In genomic region chr3:160904691-160905090, GRCh38 we compare ENCODE assay signal across 20 cellular contexts.
"Had no signal": no experiment of that assay in that cellular context is flagged by ENCODE, and none has a peak within 500 bp of the region (broad histone marks: within the 10 kb centered on the region; RNA-seq: fewer than 3 reads in every experiment).

No MANE protein-coding gene starts in this region.

- ATAC-seq: naive thymus-derived CD4-positive, alpha-beta T cell; natural killer cell; pancreas; right cardiac atrium; right lobe of liver; stimulated activated memory B cell treated with anti-CD40 and anti-IgM and Interleukin-4, amounts not matched to agents 10 μg/mL and 1 μg/mL and 100 μg/mL, for 72 hours; stimulated activated naive CD8-positive, alpha-beta T cell treated with anti-CD3 and anti-CD28 coated beads, Interleukin-15, amount 100 ng/mL, for 72 hours; stimulated activated naive CD8-positive, alpha-beta T cell treated with anti-CD3 and anti-CD28 coated beads, Interleukin-15, Interleukin-2, amounts not matched to agents 100 U/mL and 50 U/mL, for 24 hours had no signal

- DNase-seq: naive thymus-derived CD4-positive, alpha-beta T cell; natural killer cell; pancreas; right cardiac atrium; right lobe of liver; sigmoid colon; small intestine; stimulated activated CD4-positive, alpha-beta T cell treated with anti-CD3 and anti-CD28 coated beads, Interleukin-15, amount 100 ng/mL, for 24 hours; stimulated activated CD4-positive, alpha-beta T cell treated with anti-CD3 and anti-CD28 coated beads, Interleukin-2, amount 100 ng/mL, for 24 hours; stimulated activated CD4-positive, alpha-beta T cell treated with anti-CD3 and anti-CD28 coated beads, Interleukin-2, amount 100 ng/mL, for 48 hours; stimulated activated CD4-positive, alpha-beta T cell treated with anti-CD3 and anti-CD28 coated beads, Interleukin-4, amount 100 ng/mL, for 24 hours; stimulated activated CD8-positive, alpha-beta memory T cell treated with anti-CD3 and anti-CD28 coated beads, Interleukin-4, amount 100 ng/mL, for 48 hours; stimulated activated naive CD4-positive, alpha-beta T cell; stimulated activated naive CD8-positive, alpha-beta T cell treated with anti-CD3 and anti-CD28 coated beads, Interleukin-15, amount 100 ng/mL, for 72 hours; stimulated activated naive CD8-positive, alpha-beta T cell treated with anti-CD3 and anti-CD28 coated beads, Interleukin-15, Interleukin-2, amounts not matched to agents 100 U/mL and 50 U/mL, for 24 hours; substantia nigra; thyroid gland; trophoblast cell; upper lobe of left lung had no signal
